Comparison of ENCODE assay signal across 9 cellular contexts in the genomic region with DNA sequence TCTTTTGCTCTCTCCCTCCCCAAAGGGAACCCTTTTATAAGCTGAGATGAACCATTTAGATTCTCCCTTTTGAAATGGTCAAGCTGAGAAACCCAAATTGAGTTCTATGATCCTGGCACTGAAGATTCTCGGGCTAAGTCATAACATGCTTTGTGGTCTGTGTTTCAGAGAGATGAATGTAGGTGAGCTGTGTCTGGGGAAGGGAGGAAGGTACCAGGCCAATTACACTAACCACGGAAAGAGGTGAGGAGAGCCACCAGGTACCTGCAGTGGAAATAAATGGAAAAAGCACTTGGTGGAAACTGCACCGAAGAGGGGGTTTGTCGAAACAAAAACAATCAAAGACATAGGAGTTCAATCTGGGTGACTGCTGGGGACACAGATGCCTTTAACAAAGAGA. TPM values are rescaled to one million over a fixed set of nuclear protein-coding genes. Genes with fewer than 3 reads are reported as not detected.
A peak's percentile ranks its signal among the peaks of the same experiment; 100 is the strongest.
DNase-seq lines count a peak whose midpoint lies in the region; ATAC-seq and TF ChIP-seq lines count a peak whose summit lies in the region.
"Had no signal": no experiment of that assay in that cellular context is flagged by ENCODE, and none has a peak within 500 bp of the region (broad histone marks: within the 10 kb centered on the region; RNA-seq: fewer than 3 reads in every experiment).

No MANE protein-coding gene starts in this region.

- ATAC-seq in heart right ventricle (no peak), left ventricle myocardium superior (no peak), memory B cell (ENCODE audit: low read depth) (no peak), HG03280 (IDR thresholded peaks at IDR 0.05; ENCODE audit: unreplicated experiment) (no peak)

- no peaks in the 10 kb centered on the region for H3K27me3 Mint-ChIP-seq in T-helper 1 cell treated with Interleukin-12 subunit alpha and Interleukin-12 subunit beta and Interleukin-4 antibody, amounts not matched to agents 30 μg/mL and 1 μg/mL, for 36 hours (ENCODE audit: low read depth)
- H3K27me3 Mint-ChIP-seq in memory B cell: no peaks in the 10 kb centered on the region

- in situ Hi-C loops in brain microvascular endothelial cell (cut with HindIII; ENCODE audit: low pct_ligation_motif_present, low sequenced_read_pairs): no loop called here

- H3K27ac Mint-ChIP-seq in T-helper 1 cell treated with Interleukin-12 subunit alpha and Interleukin-12 subunit beta and Interleukin-4 antibody, amounts not matched to agents 30 μg/mL and 1 μg/mL, for 36 hours: peak overlapping the region; percentile 86
- peak overlapping the region; percentile 86 for H3K27ac Mint-ChIP-seq in memory B cell

- H3K4me3 ChIP-seq in heart right ventricle: peak overlapping the region in 2 of 10 donors; percentile 96 to 97
- H3K4me3 ChIP-seq in vagina: no peak overlapping the region
- no peak overlapping the region for H3K4me3 ChIP-seq in brain microvascular endothelial cell (ENCODE audit: low read depth, low read length)

- DNase-seq in heart right ventricle (no peak), left ventricle myocardium superior (no peak), memory B cell (ENCODE audit: low spot score in 2 of 2) (no peak), vagina (ENCODE audit: extremely low spot score in 2 of 2) (no peak), brain microvascular endothelial cell (no peak)
- DNase-seq in NK-92 treated with Interleukin-12 subunit alpha and Interleukin-12 subunit beta, amount 100 ng/mL, for 24 hours (lab: John Stamatoyannopoulos, UW): no peak
- DNase-seq: COR-L47 had no signal

- TF ChIP-seq CTCF in heart right ventricle (IDR thresholded peaks at IDR 0.05): no peak
- TF ChIP-seq CTCF in vagina (IDR thresholded peaks at IDR 0.05): no peak
- TF ChIP-seq CTCF in brain microvascular endothelial cell (IDR thresholded peaks at IDR 0.05; ENCODE audit: low read depth, low read length, missing control alignments): no peak

- intact Hi-C loops in heart right ventricle (cut with DNase I): loop anchor here in 1 of 10 donors (10.0 kb wide), 1 partner anchor 51 kb away; no protein-coding TSS in a partner anchor
- intact Hi-C loops in left ventricle myocardium superior (cut with micrococcal nuclease): no loop called here
- intact Hi-C loops in vagina (cut with DNase I): no loop called here

- peaks cover 16% of the 10 kb centered on the region for H3K36me3 Mint-ChIP-seq in T-helper 1 cell treated with Interleukin-12 subunit alpha and Interleukin-12 subunit beta and Interleukin-4 antibody, amounts not matched to agents 30 μg/mL and 1 μg/mL, for 36 hours (ENCODE audit: low read depth)
- peaks cover 4% of the 10 kb centered on the region for H3K36me3 Mint-ChIP-seq in memory B cell

- TF ChIP-seq POLR2A in vagina (IDR thresholded peaks at IDR 0.05): no peak

- peaks cover 38% of the 10 kb centered on the region for H3K4me1 Mint-ChIP-seq in T-helper 1 cell treated with Interleukin-12 subunit alpha and Interleukin-12 subunit beta and Interleukin-4 antibody, amounts not matched to agents 30 μg/mL and 1 μg/mL, for 36 hours (ENCODE audit: low read depth)
- peaks cover 42% of the 10 kb centered on the region for H3K4me1 Mint-ChIP-seq in memory B cell

- H3K9me3 ChIP-seq in heart right ventricle: no peaks in the 10 kb centered on the region
- H3K9me3 ChIP-seq in vagina: no peaks in the 10 kb centered on the region

- no peaks in the 10 kb centered on the region for H3K9me3 Mint-ChIP-seq in T-helper 1 cell treated with Interleukin-12 subunit alpha and Interleukin-12 subunit beta and Interleukin-4 antibody, amounts not matched to agents 30 μg/mL and 1 μg/mL, for 36 hours
- H3K9me3 Mint-ChIP-seq in memory B cell: no peaks in the 10 kb centered on the region

- peaks cover 0 to 19% (median 0%) of the 10 kb centered on the region in 9 donors for H3K36me3 ChIP-seq in heart right ventricle
- peaks cover 0 to 3% of the 10 kb centered on the region in 2 donors for H3K36me3 ChIP-seq in vagina
- H3K36me3 ChIP-seq in brain microvascular endothelial cell (replicated peaks): peaks cover 7% of the 10 kb centered on the region

- peak overlapping the region; percentile 71 for H3K4me3 Mint-ChIP-seq in T-helper 1 cell treated with Interleukin-12 subunit alpha and Interleukin-12 subunit beta and Interleukin-4 antibody, amounts not matched to agents 30 μg/mL and 1 μg/mL, for 36 hours
- peak overlapping the region; percentile 74 for H3K4me3 Mint-ChIP-seq in memory B cell

- 90 to 92% methylated on average over 4 of the region's 4 CpGs for WGBS in heart right ventricle, 2 donors

- peaks cover 12 to 45% (median 40%) of the 10 kb centered on the region in 9 donors for H3K4me1 ChIP-seq in heart right ventricle
- H3K4me1 ChIP-seq in vagina: peaks cover 44% of the 10 kb centered on the region

- H3K27me3 ChIP-seq in heart right ventricle: no peaks in the 10 kb centered on the region
- H3K27me3 ChIP-seq in vagina: no peaks in the 10 kb centered on the region
- H3K27me3 ChIP-seq in brain microvascular endothelial cell (replicated peaks): no peaks in the 10 kb centered on the region

- peak overlapping the region in 8 of 10 donors; percentile 81 to 93 (median 88) for H3K27ac ChIP-seq in heart right ventricle
- peak overlapping the region; percentile 86 for H3K27ac ChIP-seq in vagina
- H3K27ac ChIP-seq in brain microvascular endothelial cell: no peak overlapping the region

RNA-seq across cellular contexts. Expression of a gene that starts 1.0 kb away (rescaled TPM):
- total RNA-seq in heart right ventricle (10 to 100 TPM; 34.4 to 47.5 (median 41.5) TPM), left ventricle myocardium superior (40.0 TPM), vagina (11.8 TPM)
- 10 to 100 TPM; 11.3 to 26.5 TPM for polyA plus RNA-seq in heart right ventricle

RNA-seq across cellular contexts. Expression of a gene that starts 11.1 kb away (rescaled TPM):
- 10 to 100 TPM; 10.9 to 25.9 (median 14.7) TPM for total RNA-seq in heart right ventricle
- 10 to 100 TPM in 1 of 2 donors, 1 to 10 TPM in 1; 8.1 to 10.8 TPM for polyA plus RNA-seq in heart right ventricle
- total RNA-seq in left ventricle myocardium superior: 12.4 TPM
- total RNA-seq in vagina: 44.2 TPM
